In genomic region chr6:25360611-25361010, GRCh38 we compare ENCODE assay signal across 14 cellular contexts.
DNase-seq lines count a peak whose midpoint lies in the region; ATAC-seq, FAIRE-seq and TF ChIP-seq lines count a peak whose summit lies in the region.
"Had no signal": no experiment of that assay in that cellular context is flagged by ENCODE, and none has a peak within 500 bp of the region (broad histone marks: within the 10 kb centered on the region; RNA-seq: fewer than 3 reads in every experiment).

No MANE protein-coding gene starts in this region.

- H3K79me2 ChIP-seq in keratinocyte (ENCODE audit: control insufficient read depth, insufficient read depth, low read length), result peaks cover 40% of the 10 kb centered on the region

- no peaks in the 10 kb centered on the region for H3K27me3 ChIP-seq in keratinocyte (ENCODE audit: control insufficient read depth, extremely low read depth, insufficient read depth, low read length)
- no peaks in the 10 kb centered on the region for H3K27me3 ChIP-seq in CD8-positive, alpha-beta T cell (ENCODE audit: insufficient read depth, low read length)
- H3K27me3 ChIP-seq: gastrocnemius medialis had no signal

- no peaks in the 10 kb centered on the region for H3K27me3 Mint-ChIP-seq in MCF 10A (ENCODE audit: insufficient read depth, unreplicated experiment)
- H3K27me3 Mint-ChIP-seq in CD8-positive, alpha-beta T cell (ENCODE audit: low read depth), result no peaks in the 10 kb centered on the region
- H3K27me3 Mint-ChIP-seq: activated naive CD8-positive, alpha-beta T cell treated with anti-CD3 and anti-CD28 coated beads, Interleukin-2, amount 10 ng/mL, durations not matched to agents 7 days and 5 days had no signal

- DNase-seq in AG08396 (ENCODE audit: low spot score), result peak; percentile 8
- DNase-seq in HT1080 (ENCODE audit: low read depth), result peak; percentile 28
- DNase-seq in MCF 10A (ENCODE audit: unreplicated experiment), result peak; percentile 17
- peak; percentile 23 for DNase-seq in keratinocyte (ENCODE audit: low read depth, low spot score)
- no peak for DNase-seq in stimulated activated naive CD8-positive, alpha-beta T cell treated with anti-CD3 and anti-CD28 coated beads, Interleukin-15, Interleukin-2, amounts not matched to agents 100 U/mL and 50 U/mL, for 24 hours
- no peak for DNase-seq in CD8-positive, alpha-beta T cell
- DNase-seq in UCSD-AML1 (lab: John Stamatoyannopoulos, UW; ENCODE audit: unreplicated experiment), result no peak
- DNase-seq: activated naive CD8-positive, alpha-beta T cell treated with anti-CD3 and anti-CD28 coated beads, Interleukin-2, amount 10 ng/mL, durations not matched to agents 7 days and 5 days; AML-193; DMS79 treated with DMSO at 0.1 percent for 48 hours; gastrocnemius medialis; mucosa of descending colon; WERI-Rb-1 had no signal

- POLR2A ChIA-PET in MCF 10A (lab: Yijun Ruan, JAX), result interaction anchor here (1.4 to 3.1 kb wide), 2 partner anchors 28 to 81 kb away, joined by 5 to 22 read pairs; partner anchors contain the start of gene CARMIL1
- POLR2A ChIA-PET in CD8-positive, alpha-beta T cell (lab: Charles Lee), result no interaction called here

- no peaks in the 10 kb centered on the region for H3K9me3 ChIP-seq in keratinocyte (ENCODE audit: control insufficient read depth, low read depth, low read length)
- no peaks in the 10 kb centered on the region for H3K9me3 ChIP-seq in CD8-positive, alpha-beta T cell (ENCODE audit: low read length)
- H3K9me3 ChIP-seq: gastrocnemius medialis, mucosa of descending colon had no signal

- peaks cover 26% of the 10 kb centered on the region for H3K4me1 Mint-ChIP-seq in MCF 10A (ENCODE audit: insufficient read depth, unreplicated experiment)
- H3K4me1 Mint-ChIP-seq in CD8-positive, alpha-beta T cell (ENCODE audit: low read depth), result peaks cover 23% of the 10 kb centered on the region

- H3K4me2 ChIP-seq in keratinocyte (ENCODE audit: control insufficient read depth, extremely low read depth, insufficient read depth, low read depth, low read length), result peak overlapping the region; percentile 82

- intact Hi-C loops in MCF 10A (cut with micrococcal nuclease), result no loop called here
- intact Hi-C loops in CD8-positive, alpha-beta T cell (cut with DNase I, micrococcal nuclease), result loop anchor here in 1 of 2 experiments (1.0 to 10.0 kb wide), 2 partner anchors 29 to 114 kb away; no protein-coding TSS in a partner anchor

- no peak overlapping the region for H2AFZ ChIP-seq in keratinocyte (ENCODE audit: control insufficient read depth, low read length)

- peak overlapping the region; percentile 80 for H3K27ac Mint-ChIP-seq in MCF 10A (ENCODE audit: low read depth, unreplicated experiment)
- H3K27ac Mint-ChIP-seq in CD8-positive, alpha-beta T cell, result no peak overlapping the region
- H3K27ac Mint-ChIP-seq: activated naive CD8-positive, alpha-beta T cell treated with anti-CD3 and anti-CD28 coated beads, Interleukin-2, amount 10 ng/mL, durations not matched to agents 7 days and 5 days had no signal

- H3K9ac ChIP-seq in keratinocyte (ENCODE audit: control insufficient read depth, extremely low read depth, insufficient read depth, low read length), result no peak overlapping the region

- H3K36me3 Mint-ChIP-seq in MCF 10A (ENCODE audit: insufficient read depth, unreplicated experiment), result no peaks in the 10 kb centered on the region
- H3K36me3 Mint-ChIP-seq in CD8-positive, alpha-beta T cell, result no peaks in the 10 kb centered on the region
- H3K36me3 Mint-ChIP-seq: activated naive CD8-positive, alpha-beta T cell treated with anti-CD3 and anti-CD28 coated beads, Interleukin-2, amount 10 ng/mL, durations not matched to agents 7 days and 5 days had no signal

- TF ChIP-seq CTCF in MCF 10A (IDR thresholded peaks at IDR 0.05; ENCODE audit: unreplicated experiment), result no peak
- TF ChIP-seq CTCF in keratinocyte (optimal IDR thresholded peaks at IDR 0.05 in 1 of 3, IDR thresholded peaks at IDR 0.05 in 1 of 3, conservative IDR thresholded peaks at IDR 0.05 in 1 of 3; ENCODE audit: extremely low read depth in 1 of 3, insufficient read depth in 2 of 3, low read length in 3 of 3), result no peak
- no peak for TF ChIP-seq CTCF in CD8-positive, alpha-beta T cell (IDR thresholded peaks at IDR 0.05)

- no peaks in the 10 kb centered on the region for H3K36me3 ChIP-seq in keratinocyte (ENCODE audit: control insufficient read depth in 2 of 2, extremely low read depth in 1 of 2, insufficient read depth in 2 of 2, low read length in 2 of 2)
- no peaks in the 10 kb centered on the region for H3K36me3 ChIP-seq in CD8-positive, alpha-beta T cell (ENCODE audit: insufficient read depth, low read length)
- H3K36me3 ChIP-seq: gastrocnemius medialis, WERI-Rb-1 had no signal

- no peak overlapping the region for H3K4me3 Mint-ChIP-seq in MCF 10A (ENCODE audit: unreplicated experiment)
- no peak overlapping the region for H3K4me3 Mint-ChIP-seq in CD8-positive, alpha-beta T cell
- H3K4me3 Mint-ChIP-seq: activated naive CD8-positive, alpha-beta T cell treated with anti-CD3 and anti-CD28 coated beads, Interleukin-2, amount 10 ng/mL, durations not matched to agents 7 days and 5 days had no signal

- BruUV-seq in MCF 10A (replicated peaks; lab: Mats Ljungman, UMichigan), result no TSS peak

- peaks cover 26% of the 10 kb centered on the region for H3K4me1 ChIP-seq in keratinocyte (ENCODE audit: control insufficient read depth, extremely low read depth, insufficient read depth, low read length)
- peaks cover 2% of the 10 kb centered on the region for H3K4me1 ChIP-seq in CD8-positive, alpha-beta T cell (ENCODE audit: insufficient read depth, low read length)

- CTCF ChIA-PET in MCF 10A (lab: Yijun Ruan, JAX), result interaction anchor here (0.6 to 3.1 kb wide), 2 partner anchors 48 to 82 kb away, joined by 4 to 14 read pairs; partner anchors contain the start of gene CARMIL1
- CTCF ChIA-PET in CD8-positive, alpha-beta T cell (lab: Charles Lee), result interaction anchor here (1.6 kb wide), 1 partner anchor 129 kb away, joined by 6 read pairs; no protein-coding TSS in a partner anchor

- no peaks in the 10 kb centered on the region for H3K9me1 ChIP-seq in keratinocyte (ENCODE audit: control insufficient read depth, extremely low read depth, insufficient read depth, low read length)

- peak overlapping the region; percentile 81 for H3K27ac ChIP-seq in keratinocyte (ENCODE audit: control insufficient read depth, insufficient read depth, low read length)
- H3K27ac ChIP-seq in CD8-positive, alpha-beta T cell (ENCODE audit: low read depth, low read length), result no peak overlapping the region
- H3K27ac ChIP-seq: gastrocnemius medialis, WERI-Rb-1 had no signal

- dilution Hi-C loops in keratinocyte (cut with MboI; ENCODE audit: extremely low pct_ligation_motif_present, low sequenced_read_pairs), result no loop called here

- FAIRE-seq in keratinocyte (lab: Jason Lieb, UNC), result peak; percentile 84

- H3K9me3 Mint-ChIP-seq in MCF 10A (ENCODE audit: unreplicated experiment), result no peaks in the 10 kb centered on the region
- no peaks in the 10 kb centered on the region for H3K9me3 Mint-ChIP-seq in CD8-positive, alpha-beta T cell
- H3K9me3 Mint-ChIP-seq: activated naive CD8-positive, alpha-beta T cell treated with anti-CD3 and anti-CD28 coated beads, Interleukin-2, amount 10 ng/mL, durations not matched to agents 7 days and 5 days had no signal

- no peaks in the 10 kb centered on the region for H4K20me1 ChIP-seq in keratinocyte (ENCODE audit: control insufficient read depth, extremely low read depth, insufficient read depth, low read length)

- no peak for ATAC-seq in stimulated activated naive CD8-positive, alpha-beta T cell treated with anti-CD3 and anti-CD28 coated beads, Interleukin-15, Interleukin-2, amounts not matched to agents 100 U/mL and 50 U/mL, for 24 hours
- no peak for ATAC-seq in CD8-positive, alpha-beta T cell
- no peak for ATAC-seq in GM21529 (IDR thresholded peaks at IDR 0.05; ENCODE audit: unreplicated experiment)
- ATAC-seq: gastrocnemius medialis had no signal

- H3K4me3 ChIP-seq in keratinocyte (ENCODE audit: control insufficient read depth in 2 of 3, extremely low read depth in 1 of 3, insufficient read depth in 2 of 3, low read depth in 1 of 3, low read length in 3 of 3), result no peak overlapping the region
- H3K4me3 ChIP-seq in CD8-positive, alpha-beta T cell (ENCODE audit: low read depth, low read length), result no peak overlapping the region
- H3K4me3 ChIP-seq: gastrocnemius medialis, mucosa of descending colon had no signal

Comparison
In these comparisons a context has a peak if more than half of its experiments do, and no peak if none do; other contexts are left out.
1. DNase-seq: peak in AG08396 (single experiment), HT1080 (single experiment), MCF 10A (single experiment) and keratinocyte (single experiment); none in stimulated activated naive CD8-positive, alpha-beta T cell treated with anti-CD3 and anti-CD28 coated beads, Interleukin-15, Interleukin-2, amounts not matched to agents 100 U/mL and 50 U/mL, for 24 hours (single experiment), CD8-positive, alpha-beta T cell (0 of 7) and UCSD-AML1 (single experiment).